ENCODE assay signal across 8 cellular contexts in the genomic region with DNA sequence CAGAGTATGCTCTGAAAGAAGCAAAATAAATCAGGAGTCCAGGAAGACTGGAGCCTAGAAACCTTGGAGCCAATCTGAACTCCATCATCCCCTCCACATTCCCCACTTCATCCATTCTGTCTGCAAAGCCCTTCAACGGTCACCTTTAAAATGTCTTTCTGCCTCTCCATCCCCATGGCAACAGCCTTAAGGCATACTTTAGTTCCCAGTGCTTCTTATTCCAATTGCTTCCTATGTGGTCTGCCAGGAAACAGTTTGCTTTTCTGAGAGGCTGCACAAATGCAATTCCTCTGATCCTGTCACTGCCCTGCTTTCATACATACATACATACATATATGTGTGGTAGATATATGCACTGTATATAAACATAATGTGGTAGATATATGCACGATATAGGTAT. TPM values are rescaled to one million over a fixed set of nuclear protein-coding genes. Genes with fewer than 3 reads are reported as not detected.
DNase-seq lines count a peak whose midpoint lies in the region; ATAC-seq and TF ChIP-seq lines count a peak whose summit lies in the region.

No MANE protein-coding gene starts in this region.

- POLR2A ChIA-PET in AG04449 (lab: Yijun Ruan, JAX) (interaction anchor here (1.3 kb wide), 1 partner anchor 37 kb away, joined by 9 read pairs; no protein-coding TSS in a partner anchor), Caco-2 (lab: Charles Lee) (no interaction called here)

- H3K4me3 ChIP-seq in AG04449 (ENCODE audit: low read depth, low read length) (peak overlapping the region; percentile 70; the same call in 1 of the 2 replicates), GM06990 (replicated peaks; ENCODE audit: low read depth, low read length) (peak overlapping the region; percentile 76; the same call in 1 of the 2 replicates), muscle layer of colon (ENCODE audit: low read depth in 1 of 2, low read length in 2 of 2) (peak overlapping the region in 1 of 2 donors; percentile 75), Caco-2 (ENCODE audit: low read depth, low read length) (no peak overlapping the region)

- intact Hi-C loops in Caco-2 (cut with micrococcal nuclease; ENCODE audit: unreplicated experiment): no loop called here

- H3K27me3 ChIP-seq in GM06990 (replicated peaks; ENCODE audit: control insufficient read depth, insufficient read depth, low read length): no peaks in the 10 kb centered on the region
- H3K27me3 ChIP-seq in muscle layer of colon (ENCODE audit: control insufficient read depth in 1 of 2, insufficient read depth in 2 of 2, low read length in 2 of 2): no peaks in the 10 kb centered on the region
- H3K27me3 ChIP-seq in Caco-2 (replicated peaks; ENCODE audit: control insufficient read depth, insufficient read depth, low read length): no peaks in the 10 kb centered on the region

- peak overlapping the region; percentile 3 for H3K9ac ChIP-seq in muscle layer of colon (ENCODE audit: low read length)

- CTCF ChIA-PET in AG04449 (lab: Yijun Ruan, JAX): interaction anchor here (1.3 kb wide), 1 partner anchor 797 kb away, joined by 4 read pairs; no protein-coding TSS in a partner anchor
- CTCF ChIA-PET in Caco-2 (lab: Charles Lee): no interaction called here

- H3K4me1 Mint-ChIP-seq in activated naive CD8-positive, alpha-beta T cell treated with anti-CD3 and anti-CD28 coated beads for 36 hours: peaks cover 2% of the 10 kb centered on the region
- H3K4me1 Mint-ChIP-seq in Caco-2 (ENCODE audit: low read depth, unreplicated experiment): no peaks in the 10 kb centered on the region

- no peaks in the 10 kb centered on the region for H3K27me3 Mint-ChIP-seq in activated naive CD8-positive, alpha-beta T cell treated with anti-CD3 and anti-CD28 coated beads for 36 hours
- H3K27me3 Mint-ChIP-seq in Caco-2 (ENCODE audit: insufficient read depth, unreplicated experiment): peaks cover 1% of the 10 kb centered on the region

- H3K36me3 Mint-ChIP-seq in activated naive CD8-positive, alpha-beta T cell treated with anti-CD3 and anti-CD28 coated beads for 36 hours: no peaks in the 10 kb centered on the region
- no peaks in the 10 kb centered on the region for H3K36me3 Mint-ChIP-seq in Caco-2 (ENCODE audit: insufficient read depth, unreplicated experiment)

- TF ChIP-seq CTCF in AG04449 (IDR thresholded peaks at IDR 0.05; ENCODE audit: insufficient read depth, low read length, missing control alignments): no peak
- no peak for TF ChIP-seq CTCF in GM06990 (IDR thresholded peaks at IDR 0.05; ENCODE audit: insufficient read depth, low read length, poor library complexity, severe bottlenecking)
- no peak for TF ChIP-seq CTCF in Caco-2 (IDR thresholded peaks at IDR 0.05; ENCODE audit: insufficient read depth in 1 of 2, low read depth in 1 of 2, low read length in 1 of 2, severe bottlenecking in 1 of 2, unreplicated experiment in 1 of 2)

- BruUV-seq in Caco-2 (replicated peaks; lab: Mats Ljungman, UMichigan): no TSS peak

- H3K36me3 ChIP-seq in GM06990 (ENCODE audit: control insufficient read depth, insufficient read depth, low read length): no peaks in the 10 kb centered on the region
- H3K36me3 ChIP-seq in muscle layer of colon (ENCODE audit: insufficient read depth, low read length): no peaks in the 10 kb centered on the region
- no peaks in the 10 kb centered on the region for H3K36me3 ChIP-seq in Caco-2 (ENCODE audit: control insufficient read depth, insufficient read depth, low read length)

- peak overlapping the region; percentile 73 for H3K27ac ChIP-seq in muscle layer of colon (ENCODE audit: low read depth, low read length)

- no peak overlapping the region for H3K27ac Mint-ChIP-seq in activated naive CD8-positive, alpha-beta T cell treated with anti-CD3 and anti-CD28 coated beads for 36 hours
- H3K27ac Mint-ChIP-seq in Caco-2 (ENCODE audit: unreplicated experiment): no peak overlapping the region

- ATAC-seq in GM21528 (IDR thresholded peaks at IDR 0.05; ENCODE audit: low FRiP score, unreplicated experiment): no peak

- H3K9me3 ChIP-seq in muscle layer of colon (ENCODE audit: low read length): no peaks in the 10 kb centered on the region
- no peaks in the 10 kb centered on the region for H3K9me3 ChIP-seq in Caco-2

- DNase-seq in AG04449 (ENCODE audit: low read depth, low spot score) (no peak), GM06990 (ENCODE audit: extremely low read depth, insufficient read length) (no peak), Caco-2 (no peak), occipital lobe (lab: John Stamatoyannopoulos, UW) (no peak)
- no peak for DNase-seq in activated naive CD8-positive, alpha-beta T cell treated with anti-CD3 and anti-CD28 coated beads for 36 hours
- no peak for DNase-seq in activated effector memory CD4-positive, alpha-beta T cell treated with anti-CD3 and anti-CD28 coated beads, Interleukin-2, amount 50 U/mL, for 16 hours

- H3K4me1 ChIP-seq in muscle layer of colon (ENCODE audit: insufficient read depth, low read length) (peaks cover 7% of the 10 kb centered on the region), Caco-2 (no peaks in the 10 kb centered on the region)

- H3K4me3 Mint-ChIP-seq in activated naive CD8-positive, alpha-beta T cell treated with anti-CD3 and anti-CD28 coated beads for 36 hours: peak overlapping the region; percentile 25
- H3K4me3 Mint-ChIP-seq in Caco-2 (ENCODE audit: unreplicated experiment): no peak overlapping the region

- H3K9me3 Mint-ChIP-seq in activated naive CD8-positive, alpha-beta T cell treated with anti-CD3 and anti-CD28 coated beads for 36 hours: no peaks in the 10 kb centered on the region
- no peaks in the 10 kb centered on the region for H3K9me3 Mint-ChIP-seq in Caco-2 (ENCODE audit: unreplicated experiment)

RNA-seq across cellular contexts. Expression of a gene that starts 0.8 kb away (rescaled TPM):
- 10 to 100 TPM; 18.1 to 20.2 TPM for total RNA-seq in activated naive CD8-positive, alpha-beta T cell treated with anti-CD3 and anti-CD28 coated beads for 36 hours
- total RNA-seq in Caco-2 (2022) (not detected in 2 replicates), occipital lobe (115 TPM)

RNA-seq across cellular contexts. Expression of a gene that starts 38.5 kb away (rescaled TPM):
- total RNA-seq in activated naive CD8-positive, alpha-beta T cell treated with anti-CD3 and anti-CD28 coated beads for 36 hours: 1 to 10 TPM; 1.3 to 2.0 TPM
- 1.2 and 1.8 TPM in 2 replicates for total RNA-seq in Caco-2 (2022)
- 6.9 TPM for total RNA-seq in occipital lobe

Comparison
In these comparisons a context has a peak if more than half of its experiments do, and no peak if none do; other contexts are left out.
1. RNA of a gene that starts 0.8 kb away (total RNA-seq): 115 TPM in occipital lobe (single experiment) and 18.1 to 20.2 TPM in activated naive CD8-positive, alpha-beta T cell treated with anti-CD3 and anti-CD28 coated beads for 36 hours; not detected in Caco-2; every median in the first group is over 10 times any median in the second.